Comparison of ENCODE assay signal across 1 cellular context in the genomic region with DNA sequence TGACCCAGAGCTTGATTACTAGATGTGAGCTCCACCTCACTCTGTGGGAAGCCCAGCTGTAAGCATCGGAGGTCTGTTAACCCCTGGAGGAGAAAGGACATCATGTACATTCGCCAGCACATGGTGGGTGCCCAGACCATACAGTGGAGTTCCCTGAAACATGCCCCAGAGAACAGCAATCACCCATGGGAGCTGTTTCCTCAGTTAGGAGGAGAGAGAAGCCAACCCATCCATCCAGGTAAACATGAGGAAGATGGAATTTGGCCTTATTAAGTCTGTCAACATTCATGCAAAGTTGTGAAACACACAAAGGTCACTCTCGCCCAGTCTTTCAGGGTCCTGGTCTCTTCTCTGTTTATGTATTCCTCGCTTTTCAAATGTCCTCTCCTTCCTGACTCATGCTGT.
A peak's percentile ranks its signal among the peaks of the same experiment; 100 is the strongest.
TF ChIP-seq lines count a peak whose summit lies in the region.

No MANE protein-coding gene starts in this region.

TF ChIP-seq in HepG2, 621 proteins besides CTCF, POLR2A, EP300 and RAD21 (continued from another document and continues in another):
- TF ChIP-seq, protein P1, sequence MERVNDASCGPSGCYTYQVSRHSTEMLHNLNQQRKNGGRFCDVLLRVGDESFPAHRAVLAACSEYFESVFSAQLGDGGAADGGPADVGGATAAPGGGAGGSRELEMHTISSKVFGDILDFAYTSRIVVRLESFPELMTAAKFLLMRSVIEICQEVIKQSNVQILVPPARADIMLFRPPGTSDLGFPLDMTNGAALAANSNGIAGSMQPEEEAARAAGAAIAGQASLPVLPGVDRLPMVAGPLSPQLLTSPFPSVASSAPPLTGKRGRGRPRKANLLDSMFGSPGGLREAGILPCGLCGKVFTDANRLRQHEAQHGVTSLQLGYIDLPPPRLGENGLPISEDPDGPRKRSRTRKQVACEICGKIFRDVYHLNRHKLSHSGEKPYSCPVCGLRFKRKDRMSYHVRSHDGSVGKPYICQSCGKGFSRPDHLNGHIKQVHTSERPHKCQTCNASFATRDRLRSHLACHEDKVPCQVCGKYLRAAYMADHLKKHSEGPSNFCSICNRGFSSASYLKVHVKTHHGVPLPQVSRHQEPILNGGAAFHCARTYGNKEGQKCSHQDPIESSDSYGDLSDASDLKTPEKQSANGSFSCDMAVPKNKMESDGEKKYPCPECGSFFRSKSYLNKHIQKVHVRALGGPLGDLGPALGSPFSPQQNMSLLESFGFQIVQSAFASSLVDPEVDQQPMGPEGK (CRISPR knock-in tag; IDR thresholded peaks at IDR 0.05) = peak; percentile 36; the same call in 1 of the 2 replicates
- TF ChIP-seq, protein P2, sequence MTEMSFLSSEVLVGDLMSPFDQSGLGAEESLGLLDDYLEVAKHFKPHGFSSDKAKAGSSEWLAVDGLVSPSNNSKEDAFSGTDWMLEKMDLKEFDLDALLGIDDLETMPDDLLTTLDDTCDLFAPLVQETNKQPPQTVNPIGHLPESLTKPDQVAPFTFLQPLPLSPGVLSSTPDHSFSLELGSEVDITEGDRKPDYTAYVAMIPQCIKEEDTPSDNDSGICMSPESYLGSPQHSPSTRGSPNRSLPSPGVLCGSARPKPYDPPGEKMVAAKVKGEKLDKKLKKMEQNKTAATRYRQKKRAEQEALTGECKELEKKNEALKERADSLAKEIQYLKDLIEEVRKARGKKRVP (CRISPR knock-in tag; IDR thresholded peaks at IDR 0.05) = peak in 1 of 2 experiments; percentile 80; a peak in 2 of 4 replicates
- TF ChIP-seq, protein P3, sequence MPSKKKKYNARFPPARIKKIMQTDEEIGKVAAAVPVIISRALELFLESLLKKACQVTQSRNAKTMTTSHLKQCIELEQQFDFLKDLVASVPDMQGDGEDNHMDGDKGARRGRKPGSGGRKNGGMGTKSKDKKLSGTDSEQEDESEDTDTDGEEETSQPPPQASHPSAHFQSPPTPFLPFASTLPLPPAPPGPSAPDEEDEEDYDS (CRISPR knock-in tag; IDR thresholded peaks at IDR 0.05) = peak; percentile 37; the same call in 1 of the 2 replicates
- TF ChIP-seq KLF12 (CRISPR knock-in tag; IDR thresholded peaks at IDR 0.05; ENCODE audit: borderline replicate concordance) = 0 out of 2 replicates have a peak, but pooled peaks have one; percentile 46
- peak; percentile 99 for TF ChIP-seq FOXO1 (CRISPR knock-in tag; IDR thresholded peaks at IDR 0.05)
- no peak for TF ChIP-seq SP2 (CRISPR knock-in tag; IDR thresholded peaks at IDR 0.05)
- TF ChIP-seq FLYWCH1 (CRISPR knock-in tag; IDR thresholded peaks at IDR 0.05) = no peak
- TF ChIP-seq BRD4 (CRISPR knock-in tag; IDR thresholded peaks at IDR 0.05) = 0 out of 2 replicates have a peak, but pooled peaks have one; percentile 72
- TF ChIP-seq, protein P4, sequence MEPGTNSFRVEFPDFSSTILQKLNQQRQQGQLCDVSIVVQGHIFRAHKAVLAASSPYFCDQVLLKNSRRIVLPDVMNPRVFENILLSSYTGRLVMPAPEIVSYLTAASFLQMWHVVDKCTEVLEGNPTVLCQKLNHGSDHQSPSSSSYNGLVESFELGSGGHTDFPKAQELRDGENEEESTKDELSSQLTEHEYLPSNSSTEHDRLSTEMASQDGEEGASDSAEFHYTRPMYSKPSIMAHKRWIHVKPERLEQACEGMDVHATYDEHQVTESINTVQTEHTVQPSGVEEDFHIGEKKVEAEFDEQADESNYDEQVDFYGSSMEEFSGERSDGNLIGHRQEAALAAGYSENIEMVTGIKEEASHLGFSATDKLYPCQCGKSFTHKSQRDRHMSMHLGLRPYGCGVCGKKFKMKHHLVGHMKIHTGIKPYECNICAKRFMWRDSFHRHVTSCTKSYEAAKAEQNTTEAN (CRISPR knock-in tag; conservative IDR thresholded peaks at IDR 0.05) = 0 out of 2 replicates have a peak, but pooled peaks have one; percentile 31
- TF ChIP-seq ZNF777 (CRISPR knock-in tag; IDR thresholded peaks at IDR 0.05) = no peak
- peak; percentile 79 for TF ChIP-seq MIER2 (CRISPR knock-in tag; IDR thresholded peaks at IDR 0.05)
- TF ChIP-seq, protein P5, sequence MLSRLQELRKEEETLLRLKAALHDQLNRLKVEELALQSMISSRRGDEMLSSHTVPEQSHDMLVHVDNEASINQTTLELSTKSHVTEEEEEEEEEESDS (CRISPR knock-in tag; IDR thresholded peaks at IDR 0.05; ENCODE audit: borderline replicate concordance) = no peak; the same call in 1 of the 2 replicates
- peak; percentile 99 for TF ChIP-seq HNF4G (IDR thresholded peaks at IDR 0.05; ENCODE audit: borderline replicate concordance, low read depth, low read length)
- TF ChIP-seq HNF4G (CRISPR knock-in tag; IDR thresholded peaks at IDR 0.05; ENCODE audit: borderline replicate concordance, low read depth) = peak; percentile 91
- TF ChIP-seq, protein P6, sequence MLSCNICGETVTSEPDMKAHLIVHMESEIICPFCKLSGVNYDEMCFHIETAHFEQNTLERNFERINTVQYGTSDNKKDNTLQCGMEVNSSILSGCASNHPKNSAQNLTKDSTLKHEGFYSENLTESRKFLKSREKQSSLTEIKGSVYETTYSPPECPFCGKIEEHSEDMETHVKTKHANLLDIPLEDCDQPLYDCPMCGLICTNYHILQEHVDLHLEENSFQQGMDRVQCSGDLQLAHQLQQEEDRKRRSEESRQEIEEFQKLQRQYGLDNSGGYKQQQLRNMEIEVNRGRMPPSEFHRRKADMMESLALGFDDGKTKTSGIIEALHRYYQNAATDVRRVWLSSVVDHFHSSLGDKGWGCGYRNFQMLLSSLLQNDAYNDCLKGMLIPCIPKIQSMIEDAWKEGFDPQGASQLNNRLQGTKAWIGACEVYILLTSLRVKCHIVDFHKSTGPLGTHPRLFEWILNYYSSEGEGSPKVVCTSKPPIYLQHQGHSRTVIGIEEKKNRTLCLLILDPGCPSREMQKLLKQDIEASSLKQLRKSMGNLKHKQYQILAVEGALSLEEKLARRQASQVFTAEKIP (CRISPR knock-in tag; IDR thresholded peaks at IDR 0.05; ENCODE audit: borderline replicate concordance) = no peak
- TF ChIP-seq SALL2 (CRISPR knock-in tag; IDR thresholded peaks at IDR 0.05) = 0 out of 2 replicates have a peak, but pooled peaks have one; percentile 56
- TF ChIP-seq ETV5 (CRISPR knock-in tag; IDR thresholded peaks at IDR 0.05; ENCODE audit: borderline replicate concordance) = peak; percentile 50; the same call in 1 of the 2 replicates
- TF ChIP-seq, protein P7, sequence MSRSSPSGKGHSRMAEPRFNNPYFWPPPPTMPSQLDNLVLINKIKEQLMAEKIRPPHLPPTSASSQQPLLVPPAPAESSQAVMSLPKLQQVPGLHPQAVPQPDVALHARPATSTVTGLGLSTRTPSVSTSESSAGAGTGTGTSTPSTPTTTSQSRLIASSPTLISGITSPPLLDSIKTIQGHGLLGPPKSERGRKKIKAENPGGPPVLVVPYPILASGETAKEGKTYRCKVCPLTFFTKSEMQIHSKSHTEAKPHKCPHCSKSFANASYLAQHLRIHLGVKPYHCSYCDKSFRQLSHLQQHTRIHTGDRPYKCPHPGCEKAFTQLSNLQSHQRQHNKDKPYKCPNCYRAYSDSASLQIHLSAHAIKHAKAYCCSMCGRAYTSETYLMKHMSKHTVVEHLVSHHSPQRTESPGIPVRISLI (CRISPR knock-in tag; IDR thresholded peaks at IDR 0.05; ENCODE audit: borderline replicate concordance) = peak; percentile 36; the same call in 1 of the 2 replicates
- TF ChIP-seq, protein P8, sequence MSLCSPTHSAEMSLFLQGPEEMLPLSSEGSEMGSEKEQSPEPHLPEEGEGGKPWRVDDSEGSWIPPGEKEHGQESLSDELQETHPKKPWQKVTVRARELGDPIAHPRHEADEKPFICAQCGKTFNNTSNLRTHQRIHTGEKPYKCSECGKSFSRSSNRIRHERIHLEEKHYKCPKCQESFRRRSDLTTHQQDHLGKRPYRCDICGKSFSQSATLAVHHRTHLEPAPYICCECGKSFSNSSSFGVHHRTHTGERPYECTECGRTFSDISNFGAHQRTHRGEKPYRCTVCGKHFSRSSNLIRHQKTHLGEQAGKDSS (CRISPR knock-in tag; IDR thresholded peaks at IDR 0.05; ENCODE audit: borderline replicate concordance, low read depth) = no peak
- TF ChIP-seq ZNF124 (CRISPR knock-in tag; IDR thresholded peaks at IDR 0.05) = peak; percentile 85
- TF ChIP-seq FOXK2 (IDR thresholded peaks at IDR 0.05) = peak; percentile 85
- peak; percentile 84 for TF ChIP-seq FOXA1 (IDR thresholded peaks at IDR 0.05)
- peak; percentile 97 for TF ChIP-seq FOXA1 (CRISPR knock-in tag; IDR thresholded peaks at IDR 0.05)
- TF ChIP-seq, protein P9, sequence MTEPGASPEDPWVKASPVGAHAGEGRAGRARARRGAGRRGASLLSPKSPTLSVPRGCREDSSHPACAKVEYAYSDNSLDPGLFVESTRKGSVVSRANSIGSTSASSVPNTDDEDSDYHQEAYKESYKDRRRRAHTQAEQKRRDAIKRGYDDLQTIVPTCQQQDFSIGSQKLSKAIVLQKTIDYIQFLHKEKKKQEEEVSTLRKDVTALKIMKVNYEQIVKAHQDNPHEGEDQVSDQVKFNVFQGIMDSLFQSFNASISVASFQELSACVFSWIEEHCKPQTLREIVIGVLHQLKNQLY (CRISPR knock-in tag; IDR thresholded peaks at IDR 0.05) = peak; percentile 76
- TF ChIP-seq HHEX (CRISPR knock-in tag; IDR thresholded peaks at IDR 0.05) = peak; percentile 72; the same call in 1 of the 2 replicates
- TF ChIP-seq ZNF264 (CRISPR knock-in tag; IDR thresholded peaks at IDR 0.05) = 0 out of 2 replicates have a peak, but pooled peaks have one; percentile 78
- no peak for TF ChIP-seq NR3C1 (CRISPR knock-in tag; IDR thresholded peaks at IDR 0.05)
- peak; percentile 57; the same call in 1 of the 2 replicates for TF ChIP-seq MEF2D (CRISPR knock-in tag; IDR thresholded peaks at IDR 0.05)
- no peak for TF ChIP-seq NAIF1 (CRISPR knock-in tag; IDR thresholded peaks at IDR 0.05; ENCODE audit: borderline replicate concordance)
- peak; percentile 86; the same call in 1 of the 2 replicates for TF ChIP-seq HMG20A (CRISPR knock-in tag; IDR thresholded peaks at IDR 0.05; ENCODE audit: borderline replicate concordance)
- TF ChIP-seq ZNF781 (CRISPR knock-in tag; IDR thresholded peaks at IDR 0.05; ENCODE audit: borderline replicate concordance, not compliant biosample characterization) = peak; percentile 56
- TF ChIP-seq PPARG (CRISPR knock-in tag; conservative IDR thresholded peaks at IDR 0.05) = peak; percentile 80
- TF ChIP-seq KDM1A (CRISPR knock-in tag; IDR thresholded peaks at IDR 0.05) = peak; percentile 91
- TF ChIP-seq, protein P10, sequence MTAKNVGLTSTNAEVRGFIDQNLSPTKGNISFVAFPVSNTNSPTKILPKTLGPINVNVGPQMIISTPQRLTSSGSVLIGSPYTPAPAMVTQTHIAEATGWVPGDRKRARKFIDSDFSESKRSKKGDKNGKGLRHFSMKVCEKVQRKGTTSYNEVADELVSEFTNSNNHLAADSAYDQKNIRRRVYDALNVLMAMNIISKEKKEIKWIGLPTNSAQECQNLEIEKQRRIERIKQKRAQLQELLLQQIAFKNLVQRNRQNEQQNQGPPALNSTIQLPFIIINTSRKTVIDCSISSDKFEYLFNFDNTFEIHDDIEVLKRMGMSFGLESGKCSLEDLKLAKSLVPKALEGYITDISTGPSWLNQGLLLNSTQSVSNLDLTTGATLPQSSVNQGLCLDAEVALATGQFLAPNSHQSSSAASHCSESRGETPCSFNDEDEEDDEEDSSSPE (CRISPR knock-in tag; IDR thresholded peaks at IDR 0.05) = peak; percentile 61
- peak; percentile 86 for TF ChIP-seq ZEB1 (IDR thresholded peaks at IDR 0.05; ENCODE audit: insufficient replicate concordance, low read depth)
- TF ChIP-seq, protein P11, sequence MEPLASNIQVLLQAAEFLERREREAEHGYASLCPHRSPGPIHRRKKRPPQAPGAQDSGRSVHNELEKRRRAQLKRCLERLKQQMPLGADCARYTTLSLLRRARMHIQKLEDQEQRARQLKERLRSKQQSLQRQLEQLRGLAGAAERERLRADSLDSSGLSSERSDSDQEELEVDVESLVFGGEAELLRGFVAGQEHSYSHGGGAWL (CRISPR knock-in tag; IDR thresholded peaks at IDR 0.05) = no peak
- peak; percentile 98 for TF ChIP-seq ZNF644 (CRISPR knock-in tag; IDR thresholded peaks at IDR 0.05; ENCODE audit: low read depth)
- peak; percentile 78; the same call in 1 of the 2 replicates for TF ChIP-seq NR2C2 (CRISPR knock-in tag; IDR thresholded peaks at IDR 0.05; ENCODE audit: borderline replicate concordance)
- TF ChIP-seq CEBPG (CRISPR knock-in tag; IDR thresholded peaks at IDR 0.05) = peak; percentile 95
- TF ChIP-seq STAG1 (CRISPR knock-in tag; IDR thresholded peaks at IDR 0.05) = peak; percentile 27
- peak; percentile 99 for TF ChIP-seq HNF4A (CRISPR knock-in tag; IDR thresholded peaks at IDR 0.05)
- peak; percentile 96 for TF ChIP-seq TEAD3 (CRISPR knock-in tag; optimal IDR thresholded peaks at IDR 0.05; ENCODE audit: borderline replicate concordance)
- no peak for TF ChIP-seq ZNF260 (CRISPR knock-in tag; IDR thresholded peaks at IDR 0.05; ENCODE audit: borderline replicate concordance, low read depth)
- no peak for TF ChIP-seq ZNF460 (CRISPR knock-in tag; IDR thresholded peaks at IDR 0.05; ENCODE audit: borderline replicate concordance)
- 0 out of 2 replicates have a peak, but pooled peaks have one; percentile 41 for TF ChIP-seq ZNF564 (CRISPR knock-in tag; IDR thresholded peaks at IDR 0.05)
- TF ChIP-seq ZNF556 (CRISPR knock-in tag; IDR thresholded peaks at IDR 0.05; ENCODE audit: borderline replicate concordance) = peak; percentile 75; the same call in 1 of the 2 replicates
- TF ChIP-seq, protein P12, sequence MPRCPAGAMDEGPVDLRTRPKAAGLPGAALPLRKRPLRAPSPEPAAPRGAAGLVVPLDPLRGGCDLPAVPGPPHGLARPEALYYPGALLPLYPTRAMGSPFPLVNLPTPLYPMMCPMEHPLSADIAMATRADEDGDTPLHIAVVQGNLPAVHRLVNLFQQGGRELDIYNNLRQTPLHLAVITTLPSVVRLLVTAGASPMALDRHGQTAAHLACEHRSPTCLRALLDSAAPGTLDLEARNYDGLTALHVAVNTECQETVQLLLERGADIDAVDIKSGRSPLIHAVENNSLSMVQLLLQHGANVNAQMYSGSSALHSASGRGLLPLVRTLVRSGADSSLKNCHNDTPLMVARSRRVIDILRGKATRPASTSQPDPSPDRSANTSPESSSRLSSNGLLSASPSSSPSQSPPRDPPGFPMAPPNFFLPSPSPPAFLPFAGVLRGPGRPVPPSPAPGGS (CRISPR knock-in tag; IDR thresholded peaks at IDR 0.05) = no peak
- TF ChIP-seq ZNF792 (CRISPR knock-in tag; IDR thresholded peaks at IDR 0.05) = peak; percentile 52; the same call in 1 of the 2 replicates
- no peak for TF ChIP-seq NFE2 (CRISPR knock-in tag; IDR thresholded peaks at IDR 0.05)
- no peak for TF ChIP-seq GLI4 (CRISPR knock-in tag; IDR thresholded peaks at IDR 0.05; ENCODE audit: borderline replicate concordance)
- TF ChIP-seq RXRA (CRISPR knock-in tag; IDR thresholded peaks at IDR 0.05) = peak; percentile 45; the same call in 1 of the 2 replicates
- TF ChIP-seq TCF12 (IDR thresholded peaks at IDR 0.05) = no peak
- TF ChIP-seq TCF12 (CRISPR knock-in tag; IDR thresholded peaks at IDR 0.05) = no peak
- peak; percentile 47; the same call in 1 of the 2 replicates for TF ChIP-seq SMARCE1 (IDR thresholded peaks at IDR 0.05; ENCODE audit: borderline replicate concordance)
